In the genomic region with DNA sequence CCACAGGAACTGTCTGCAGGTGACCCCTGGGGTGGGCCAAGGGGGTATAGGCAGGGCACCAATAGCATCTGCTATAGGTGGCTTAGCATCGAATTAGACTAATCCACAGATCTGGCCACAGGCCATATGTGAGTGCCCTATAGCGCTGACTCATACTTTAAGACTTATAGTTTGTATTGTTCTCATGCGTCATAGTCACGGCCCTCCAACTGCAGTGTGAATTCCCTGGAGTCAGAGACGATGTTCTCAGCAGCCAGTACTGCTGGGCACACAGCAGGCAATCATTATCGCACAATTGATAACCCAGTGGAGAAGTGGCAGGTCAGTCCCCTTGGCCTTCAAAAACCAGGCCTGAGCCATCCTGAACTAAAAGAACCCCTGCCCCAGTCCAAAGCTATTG, we compare ENCODE assay signal across 22 cellular contexts. TPM values are rescaled to one million over a fixed set of nuclear protein-coding genes. Genes with fewer than 3 reads are reported as not detected.
DNase-seq lines count a peak whose midpoint lies in the region; ATAC-seq, FAIRE-seq and TF ChIP-seq lines count a peak whose summit lies in the region.
"Had no signal": no experiment of that assay in that cellular context is flagged by ENCODE, and none has a peak within 500 bp of the region (broad histone marks: within the 10 kb centered on the region; RNA-seq: fewer than 3 reads in every experiment).

No MANE protein-coding gene starts in this region.

- TF ChIP-seq EP300 in GM12878 (IDR thresholded peaks at IDR 0.05; ENCODE audit: borderline replicate concordance in 1 of 2, control insufficient read depth in 1 of 2, low read depth in 2 of 2, low read length in 2 of 2), result no peak

- no peaks in the 10 kb centered on the region; the same call in 2 of the 3 replicates for H3K9me3 ChIP-seq in GM12878 (replicated peaks; ENCODE audit: control insufficient read depth, insufficient read depth, low read length)
- H3K9me3 ChIP-seq: body of pancreas had no signal

- RAD21 ChIA-PET in GM12878 (lab: Charles Lee; ENCODE audit: unreplicated experiment), result no interaction called here

- H3K27me3 ChIP-seq in GM12878 (replicated peaks in 1 of 2; ENCODE audit: control insufficient read depth in 2 of 2, insufficient read depth in 2 of 2, low read length in 1 of 2), result no peaks in the 10 kb centered on the region
- H3K27me3 ChIP-seq: body of pancreas had no signal

- no peak overlapping the region for H3K9ac ChIP-seq in GM12878 (ENCODE audit: control insufficient read depth, insufficient read depth, low read length)
- H3K9ac ChIP-seq: parathyroid adenoma had no signal

- WGBS in GM12878 (ENCODE audit: insufficient coverage, insufficient replicate concordance, low lambda C conversion rate, missing lambda C conversion rate), result 64% methylated on average over 6 of the region's 6 CpGs

- H3K4me2 ChIP-seq in GM12878 (ENCODE audit: control insufficient read depth, insufficient read depth), result no peak overlapping the region

- no peaks in the 10 kb centered on the region for H3K79me2 ChIP-seq in GM12878 (ENCODE audit: control insufficient read depth, insufficient read depth, low read length)
- H3K79me2 ChIP-seq: parathyroid adenoma had no signal

- H3K4me1 ChIP-seq in GM12878 (ENCODE audit: control insufficient read depth, insufficient read depth, low read length), result no peaks in the 10 kb centered on the region
- H3K4me1 ChIP-seq: body of pancreas, parathyroid adenoma had no signal

- H3K4me3 ChIP-seq in GM12878, result no peak overlapping the region
- H3K4me3 ChIP-seq: body of pancreas, lung had no signal

- TF ChIP-seq CTCF in GM12878 (IDR thresholded peaks at IDR 0.05 in 2 of 3, conservative IDR thresholded peaks at IDR 0.05 in 1 of 3; ENCODE audit: control insufficient read depth in 2 of 3, extremely low read depth in 1 of 3, insufficient read depth in 1 of 3, low read depth in 3 of 3, low read length in 3 of 3) (no peak), GM10266 (IDR thresholded peaks at IDR 0.05; ENCODE audit: control insufficient read depth, insufficient read depth, low read depth, missing control alignments) (no peak)

- TF ChIP-seq POLR2A in GM12878 (IDR thresholded peaks at IDR 0.05; ENCODE audit: low read depth, low read length), result no peak

- no peaks in the 10 kb centered on the region for H3K36me3 ChIP-seq in GM12878 (ENCODE audit: control insufficient read depth in 2 of 2, insufficient read depth in 2 of 2, low read length in 1 of 2)

- ATAC-seq in GM12878 (peak; percentile 36), HG03354 (IDR thresholded peaks at IDR 0.05; ENCODE audit: poor library complexity, severe bottlenecking, unreplicated experiment) (no peak)
- ATAC-seq: body of pancreas; CD8-positive, alpha-beta T cell; Right ventricle myocardium inferior; T-cell had no signal

- no TSS peak for BruUV-seq in GM12878 (replicated peaks; lab: Mats Ljungman, UMichigan)

- no peak for FAIRE-seq in GM12878 (lab: Jason Lieb, UNC)
- FAIRE-seq: H54 had no signal

- POLR2A ChIA-PET in GM12878 (lab: Charles Lee), result no interaction called here

- CTCF ChIA-PET in GM12878 (lab: Yijun Ruan, JAX), result no interaction called here

- no peak overlapping the region for H3K27ac ChIP-seq in GM12878 (ENCODE audit: control insufficient read depth, insufficient read depth)
- H3K27ac ChIP-seq: body of pancreas, parathyroid adenoma had no signal

- TF ChIP-seq RAD21 in GM12878 (IDR thresholded peaks at IDR 0.05; ENCODE audit: insufficient read depth, low read depth, low read length), result no peak

- H4K20me1 ChIP-seq in GM12878 (ENCODE audit: control insufficient read depth, insufficient read depth), result no peaks in the 10 kb centered on the region

- DNase-seq in ELF-1 (ENCODE audit: low read depth, low spot score) (peak; percentile 2), NCI-H524 (lab: John Stamatoyannopoulos, UW) (peak; percentile 2 to 82), GM12878 (ENCODE audit: low read depth, low spot score) (no peak), iris pigment epithelial cell (ENCODE audit: low read depth) (peak; percentile 53), GM10266 (ENCODE audit: extremely low spot score) (no peak), DMS 273 (lab: John Stamatoyannopoulos, UW; ENCODE audit: unreplicated experiment) (no peak)
- DNase-seq in NK-92 treated with Interleukin-12 subunit alpha and Interleukin-12 subunit beta, amount 100 ng/mL, for 24 hours (lab: John Stamatoyannopoulos, UW), result no peak
- DNase-seq: activated CD4-positive, alpha-beta T cell treated with anti-CD3 and anti-CD28 coated beads, Interleukin-2, amount 50 U/mL, for 4 hours; activated naive CD4-positive, alpha-beta T cell treated with anti-CD3 and anti-CD28 coated beads, Interleukin-2, amount 50 U/mL, for 16 hours; activated T-cell treated with anti-CD3 and anti-CD28 coated beads for 4 hours; body of pancreas; CD8-positive, alpha-beta T cell; DND-41; naive B cell; NCI-H1436 treated with DMSO at 0.1 percent for 48 hours; stimulated activated CD4-positive, alpha-beta T cell treated with anti-CD3 and anti-CD28 coated beads, Interleukin-4, amount 100 ng/mL, for 4 hours; T-cell had no signal

- H2AFZ ChIP-seq in GM12878 (ENCODE audit: control insufficient read depth, low read depth, low read length), result no peak overlapping the region
- H2AFZ ChIP-seq: parathyroid adenoma had no signal

- intact Hi-C loops in GM12878 (cut with micrococcal nuclease; ENCODE audit: unreplicated experiment), result no loop called here

- SMC1A ChIA-PET in GM12878 (lab: Charles Lee; ENCODE audit: uncharacterized antibody, unreplicated experiment), result no interaction called here

- in situ Hi-C loops in GM12878 (cut with MboI), result no loop called here

TF ChIP-seq in GM12878, 131 proteins besides CTCF, POLR2A, EP300 and RAD21:
- no peak for TF ChIP-seq ZSCAN29 (IDR thresholded peaks at IDR 0.05)

RNA-seq across cellular contexts. Expression of a gene that starts 58.1 kb away (rescaled TPM):
- not detected in 2 replicates for total RNA-seq in GM12878 (2013; cell fraction: nucleolus; rRNA removed)
- total RNA-seq in GM12878 (2014; rRNA removed) (not detected in 2 replicates), GM12878 (2014; rRNA removed; fragmentation: Illumina TruSeq; extraction: Trizol) (not detected in 2 replicates), GM12878 (2021) (0.03 TPM in 1 of 2 replicates, not detected in the other)
- polyA plus RNA-seq in GM12878 (2011; ENCODE audit: low read depth), result not detected
- polyA plus RNA-seq in GM12878 (2011; rRNA removed) (0.29 and 0.36 TPM in 2 replicates), GM12878 (2014; fragmentation: Illumina TruSeq; extraction: Trizol) (0.06 TPM in 1 of 2 replicates, not detected in the other), GM12878 (2014; fragmentation: Nextera tagmentation; extraction: Ambion mirVana) (under 1 TPM; 0.02 to 0.05 TPM), GM12878 (2014; rRNA removed) (0.03 TPM in 1 of 2 replicates, not detected in the other), GM12878 (2016; fragmentation: Nextera tagmentation; extraction: Ambion mirVana) (under 1 TPM; 0.03 to 0.18 TPM)
- 0.20 and 0.25 TPM in 2 replicates for polyA plus RNA-seq in GM12878 (2011; cell fraction: cytosol; rRNA removed)
- polyA plus RNA-seq in GM12878 (2011; cell fraction: nucleus; rRNA removed), result 0.34 and 0.82 TPM in 2 replicates
- 0.03 TPM in 1 of 2 replicates, not detected in the other for polyA plus RNA-seq in GM12878 (2012)
- polyA minus RNA-seq in GM12878 (2011; rRNA and poly(A)+ RNA removed), result 0.22 and 0.26 TPM in 2 replicates
- polyA minus RNA-seq in GM12878 (2011; cell fraction: cytosol; rRNA and poly(A)+ RNA removed), result not detected in 2 replicates
- 0.19 and 0.24 TPM in 2 replicates for polyA minus RNA-seq in GM12878 (2011; cell fraction: nucleus; rRNA and poly(A)+ RNA removed)
- total RNA-seq: CD8-positive, alpha-beta T cell; T-cell had no signal

Comparison
In these comparisons a context has a peak if more than half of its experiments do, and no peak if none do; other contexts are left out.
1. DNase-seq: peak in ELF-1 (single experiment), NCI-H524 (2 of 2) and iris pigment epithelial cell (single experiment); none in GM12878 (single experiment), NK-92 treated with Interleukin-12 subunit alpha and Interleukin-12 subunit beta, amount 100 ng/mL, for 24 hours (single experiment), GM10266 (single experiment) and DMS 273 (single experiment).